8 cellular contexts compared by ENCODE assay signal in the genomic region with DNA sequence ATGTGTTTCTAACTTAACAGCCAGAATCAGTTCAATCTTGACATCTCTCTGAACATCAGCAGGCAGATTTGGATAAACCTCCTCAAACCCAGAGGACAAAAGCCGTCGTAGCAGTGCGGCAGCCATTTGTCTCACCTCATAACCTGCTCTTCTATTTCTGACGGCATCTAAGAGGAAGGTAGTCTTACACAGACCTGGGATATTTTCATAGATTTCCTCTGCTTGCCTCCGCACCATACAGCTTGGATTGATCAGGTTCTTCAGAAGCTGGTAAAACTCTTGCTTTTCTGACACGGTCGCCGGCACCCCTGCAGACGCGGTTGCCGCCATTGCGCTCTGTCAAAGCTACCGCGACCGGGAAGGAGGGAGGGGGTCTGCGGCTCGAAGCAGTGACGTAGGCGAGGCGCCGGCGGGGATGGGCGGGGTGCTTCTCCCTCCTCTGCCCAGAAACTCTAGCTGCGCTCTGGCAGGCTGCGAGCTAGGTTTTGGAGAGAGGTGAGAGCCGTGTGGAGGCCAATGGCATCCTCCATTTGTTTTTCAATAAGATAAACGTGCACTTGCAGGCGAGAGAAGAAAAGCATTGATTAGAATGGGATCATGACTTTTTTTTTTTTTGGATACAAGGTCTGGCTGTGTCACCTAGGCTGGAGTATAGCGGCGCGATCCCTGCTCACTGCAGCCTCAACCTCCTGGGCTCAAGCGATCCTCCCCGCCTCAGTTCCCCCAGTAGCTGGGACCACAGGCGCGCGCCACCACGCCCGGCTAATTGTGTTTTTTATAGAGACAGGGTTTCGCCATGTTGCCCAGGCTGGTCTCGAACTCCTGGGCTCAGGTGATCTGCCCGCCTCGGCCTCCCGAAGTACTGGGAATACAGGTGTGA. TPM values are rescaled to one million over a fixed set of nuclear protein-coding genes. Genes with fewer than 3 reads are reported as not detected.
DNase-seq lines count a peak whose midpoint lies in the region; ATAC-seq, FAIRE-seq and TF ChIP-seq lines count a peak whose summit lies in the region.

Gene RANBP6 (minus strand): TSS at position 347 of the 880 bp plus-strand sequence. CDS start 17 bp downstream, at position 330.

- H3K4me1 ChIP-seq in adrenal gland (replicated peaks in 1 of 2) (peaks cover 6 to 30% of the 10 kb centered on the region in 2 donors), heart left ventricle (peaks cover 0 to 40% (median 28%) of the 10 kb centered on the region in 12 donors)

- H3K4me1 Mint-ChIP-seq in type B pancreatic cell (ENCODE audit: unreplicated experiment) = peaks cover 21% of the 10 kb centered on the region

- H3K9me3 Mint-ChIP-seq in type B pancreatic cell = no peaks in the 10 kb centered on the region

- no peak for TF ChIP-seq CTCF in adrenal gland (IDR thresholded peaks at IDR 0.05)
- TF ChIP-seq CTCF in heart left ventricle (IDR thresholded peaks at IDR 0.05) = peak in 1 of 12 donors; percentile 16
- TF ChIP-seq CTCF in type B pancreatic cell (conservative IDR thresholded peaks at IDR 0.05) = no peak

- H3K27me3 ChIP-seq in adrenal gland (no peaks in the 10 kb centered on the region), heart left ventricle (no peaks in the 10 kb centered on the region)

- 6 to 10% (median 9%) methylated on average over 36 to 43 of the region's 43 CpGs for WGBS in adrenal gland, 4 donors
- WGBS in heart left ventricle, 4 donors = 8 to 17% (median 10%) methylated on average over 42 to 43 of the region's 43 CpGs

- peak; percentile 73 for DNase-seq in GM12891 (ENCODE audit: insufficient read length, low spot score)
- peak; percentile 55 for DNase-seq in NCI-H128 (lab: John Stamatoyannopoulos, UW; ENCODE audit: unreplicated experiment)
- DNase-seq in T-helper 1 cell = peak; percentile 76 to 91 (median 85)
- peak; percentile 91 to 96 (median 93) for DNase-seq in adrenal gland
- peak; percentile 92 to 95 (median 93) for DNase-seq in heart left ventricle
- DNase-seq in posterior cingulate gyrus = peak; percentile 91 to 99 (median 94)
- peak; percentile 92 for DNase-seq in type B pancreatic cell (ENCODE audit: extremely low spot score, unreplicated experiment)

- peak; percentile 82 for TF ChIP-seq POLR2A in GM12891 (IDR thresholded peaks at IDR 0.05; ENCODE audit: low read depth, low read length)
- peak; percentile 47 to 82 for TF ChIP-seq POLR2A in adrenal gland (IDR thresholded peaks at IDR 0.05)
- peak in 1 of 2 donors; percentile 48 for TF ChIP-seq POLR2A in heart left ventricle (IDR thresholded peaks at IDR 0.05)

- H3K36me3 ChIP-seq in adrenal gland (replicated peaks in 1 of 2) = no peaks in the 10 kb centered on the region
- H3K36me3 ChIP-seq in heart left ventricle = peaks cover 0 to 30% (median 13%) of the 10 kb centered on the region in 9 donors

- H3K4me3 Mint-ChIP-seq in type B pancreatic cell = peak within 1 kb of the TSS; percentile 92

- H3K36me3 Mint-ChIP-seq in type B pancreatic cell = peaks cover 27% of the 10 kb centered on the region

- ATAC-seq in HG02759 (IDR thresholded peaks at IDR 0.05; ENCODE audit: unreplicated experiment) (peak; percentile 100), heart left ventricle (peak; percentile 99 to 100 (median 100))

- H3K27ac ChIP-seq in adrenal gland (peak within 1 kb of the TSS; percentile 61 to 97 (median 85)), heart left ventricle (peak within 1 kb of the TSS in 11 of 12 donors; percentile 73 to 91 (median 82))

- no peaks in the 10 kb centered on the region for H3K27me3 Mint-ChIP-seq in type B pancreatic cell

- peak; percentile 96 for FAIRE-seq in GM12891 (lab: Jason Lieb, UNC)

- H3K4me3 ChIP-seq in adrenal gland = peak within 1 kb of the TSS; percentile 65 to 96 (median 84)
- H3K4me3 ChIP-seq in heart left ventricle = peak within 1 kb of the TSS; percentile 59 to 82 (median 74)

- intact Hi-C loops in adrenal gland (cut with DNase I) = no loop called here
- intact Hi-C loops in heart left ventricle (cut with DNase I) = loop anchor here in 2 of 10 donors (5.0 kb wide), 2 partner anchors 68 to 388 kb away; partner anchors contain the start of gene RIC1 (in 1 of the 2)
- intact Hi-C loops in posterior cingulate gyrus (cut with DNase I) = loop anchor here (10.0 kb wide), 1 partner anchor 181 kb away; the partner anchor contains the start of gene ERMP1

- peak within 1 kb of the TSS; percentile 94 for H3K27ac Mint-ChIP-seq in type B pancreatic cell

- H3K9me3 ChIP-seq in adrenal gland (replicated peaks in 1 of 3) (no peaks in the 10 kb centered on the region), heart left ventricle (no peaks in the 10 kb centered on the region)

TF ChIP-seq in GM12891, 5 proteins besides CTCF, POLR2A, EP300 and RAD21:
- TF ChIP-seq PAX5 (IDR thresholded peaks at IDR 0.05; ENCODE audit: insufficient read depth, low read length, severe bottlenecking) (no peak), SPI1 (IDR thresholded peaks at IDR 0.05; ENCODE audit: low read depth, low read length) (no peak), TAF1 (IDR thresholded peaks at IDR 0.05; ENCODE audit: low read depth, low read length) (peak; percentile 89), POLR2AphosphoS5 (IDR thresholded peaks at IDR 0.05; ENCODE audit: low read depth, low read length) (peak; percentile 78), POU2F2 (IDR thresholded peaks at IDR 0.05; ENCODE audit: low read depth, low read length) (peak; percentile 64; the same call in 1 of the 2 replicates)

RNA-seq across cellular contexts. Expression of gene RANBP6, which starts in this region (rescaled TPM):
- polyA plus RNA-seq in GM12891 (2012; ENCODE audit: low read depth, missing spikeins) = 14.8 TPM
- total RNA-seq in adrenal gland (10 to 100 TPM; 10.7 to 33.5 (median 22.2) TPM), heart left ventricle (10 to 100 TPM; 17.1 to 65.5 (median 24.1) TPM), type B pancreatic cell (ENCODE audit: low replicate concordance) (18.8 and 24.0 TPM in 2 replicates)
- polyA plus RNA-seq in adrenal gland (10 to 100 TPM in 1 of 3 donors, 1 to 10 TPM in 2; 5.9 to 41.8 (median 6.2) TPM), heart left ventricle (10 to 100 TPM in 1 of 2 donors, 1 to 10 TPM in 1; 7.7 to 33.3 TPM)

Comparison
In these comparisons a context has a peak if more than half of its experiments do, and no peak if none do; other contexts are left out.
1. Peak in every context shown above with its lines: DNase-seq, ATAC-seq, H3K4me3 ChIP-seq and H3K27ac ChIP-seq.